In genomic region chr7:10972174-10972573, GRCh38 we compare ENCODE assay signal across 15 cellular contexts. TPM values are rescaled to one million over a fixed set of nuclear protein-coding genes. Genes with fewer than 3 reads are reported as not detected.
DNase-seq lines count a peak whose midpoint lies in the region; ATAC-seq, FAIRE-seq and TF ChIP-seq lines count a peak whose summit lies in the region.
"Had no signal": no experiment of that assay in that cellular context is flagged by ENCODE, and none has a peak within 500 bp of the region (broad histone marks: within the 10 kb centered on the region; RNA-seq: fewer than 3 reads in every experiment).

No MANE protein-coding gene starts in this region.

- H3K9me3 ChIP-seq in CD4-positive, CD25-positive, alpha-beta regulatory T cell (ENCODE audit: control insufficient read depth in 2 of 2, low read length in 2 of 2): no peaks in the 10 kb centered on the region
- H3K9me3 ChIP-seq in OCI-LY7 (ENCODE audit: low read length): no peaks in the 10 kb centered on the region
- H3K9me3 ChIP-seq: adrenal gland, esophagus squamous epithelium, testis had no signal

- peaks cover 13% of the 10 kb centered on the region for H3K27me3 ChIP-seq in CD4-positive, CD25-positive, alpha-beta regulatory T cell (ENCODE audit: control insufficient read depth, insufficient read depth, low read length)
- H3K27me3 ChIP-seq: adrenal gland, testis had no signal

- peaks cover 12% of the 10 kb centered on the region; the same call in 1 of the 2 replicates for H4K20me1 ChIP-seq in OCI-LY7 (ENCODE audit: insufficient read depth, low read length)

- peaks cover 34% of the 10 kb centered on the region for H3K79me2 ChIP-seq in OCI-LY7 (ENCODE audit: insufficient read depth, low read depth, low read length)

- H3K9me2 ChIP-seq in OCI-LY7 (ENCODE audit: insufficient read depth, low read length): no peaks in the 10 kb centered on the region

- peaks cover 30% of the 10 kb centered on the region for H3K4me1 ChIP-seq in CD4-positive, CD25-positive, alpha-beta regulatory T cell (ENCODE audit: control insufficient read depth, insufficient read depth, low read length, poor library complexity, severe bottlenecking)
- peaks cover 32% of the 10 kb centered on the region for H3K4me1 ChIP-seq in OCI-LY7 (ENCODE audit: insufficient read depth, low read length, poor library complexity, severe bottlenecking)

- H3K4me3 ChIP-seq in CD4-positive, CD25-positive, alpha-beta regulatory T cell (ENCODE audit: low read depth, low read length): no peak overlapping the region
- no peak overlapping the region for H3K4me3 ChIP-seq in OCI-LY7 (ENCODE audit: low read depth, low read length, poor library complexity, severe bottlenecking)

- H3K36me3 ChIP-seq in CD4-positive, CD25-positive, alpha-beta regulatory T cell (ENCODE audit: control insufficient read depth, insufficient read depth, low read length): peaks cover 2% of the 10 kb centered on the region
- peaks cover 20% of the 10 kb centered on the region for H3K36me3 ChIP-seq in OCI-LY7 (ENCODE audit: insufficient read depth, low read length)

- peaks cover 31% of the 10 kb centered on the region for H3K27me3 Mint-ChIP-seq in CD4-positive, CD25-positive, alpha-beta regulatory T cell
- peaks cover 1% of the 10 kb centered on the region for H3K27me3 Mint-ChIP-seq in memory B cell

- DNase-seq in CD4-positive, CD25-positive, alpha-beta regulatory T cell: no peak
- no peak for DNase-seq in OCI-LY7 (ENCODE audit: low spot score)
- no peak for DNase-seq in memory B cell (ENCODE audit: low spot score in 2 of 2)
- DNase-seq in DMS114 treated with DMSO at 0.1 percent for 48 hours (lab: John Stamatoyannopoulos, UW; ENCODE audit: unreplicated experiment): no peak
- DNase-seq in stimulated activated CD8-positive, alpha-beta memory T cell treated with anti-CD3 and anti-CD28 coated beads, Interleukin-4, amount 100 ng/mL, for 48 hours: no peak
- no peak for DNase-seq in GM19239 (ENCODE audit: insufficient read length, low spot score)
- DNase-seq: activated CD4-positive, alpha-beta T cell treated with anti-CD3 and anti-CD28 coated beads for 4 hours; adrenal gland; DMS 273 treated with DMSO at 0.1 percent for 48 hours; esophagus squamous epithelium; left ventricle myocardium superior; SHP77 treated with DMSO at 0.1 percent for 48 hours; stimulated activated CD4-positive, alpha-beta T cell treated with anti-CD3 and anti-CD28 coated beads, Interleukin-4, amount 100 ng/mL, for 1 hour; testis had no signal

- TF ChIP-seq CTCF in 22Rv1 (IDR thresholded peaks at IDR 0.05) (no peak), OCI-LY7 (conservative IDR thresholded peaks at IDR 0.05; ENCODE audit: low read length) (no peak)

- peaks cover 0 to 1% (median 0%) of the 10 kb centered on the region in 7 donors for H3K9me3 Mint-ChIP-seq in CD4-positive, CD25-positive, alpha-beta regulatory T cell
- H3K9me3 Mint-ChIP-seq in memory B cell: no peaks in the 10 kb centered on the region

- no peak overlapping the region for H3K4me2 ChIP-seq in OCI-LY7 (ENCODE audit: low read length)

- H3K4me1 Mint-ChIP-seq in CD4-positive, CD25-positive, alpha-beta regulatory T cell: peaks cover 19 to 42% (median 31%) of the 10 kb centered on the region in 4 donors
- peaks cover 17% of the 10 kb centered on the region for H3K4me1 Mint-ChIP-seq in memory B cell

- no TSS peak for BruUV-seq in OCI-LY7 (replicated peaks; lab: Mats Ljungman, UMichigan)

- POLR2A ChIA-PET in OCI-LY7 (lab: Charles Lee): interaction anchor here (0.6 to 1.6 kb wide), 3 partner anchors 31 to 1419 kb away, joined by 3 to 6 read pairs (median 6); no protein-coding TSS in a partner anchor

- H3K36me3 Mint-ChIP-seq in CD4-positive, CD25-positive, alpha-beta regulatory T cell: peaks cover 17% of the 10 kb centered on the region
- peaks cover 7% of the 10 kb centered on the region for H3K36me3 Mint-ChIP-seq in memory B cell

- H3K4me3 Mint-ChIP-seq in CD4-positive, CD25-positive, alpha-beta regulatory T cell: peak overlapping the region in 3 of 4 donors; percentile 9 to 95 (median 93)
- H3K4me3 Mint-ChIP-seq in memory B cell: peak overlapping the region; percentile 92

- intact Hi-C loops in OCI-LY7 (cut with micrococcal nuclease; ENCODE audit: unreplicated experiment): no loop called here

- CTCF ChIA-PET in OCI-LY7 (lab: Charles Lee; ENCODE audit: unreplicated experiment): no interaction called here

- no peak for FAIRE-seq in GM19239 (lab: Jason Lieb, UNC)

- H3K27ac Mint-ChIP-seq in CD4-positive, CD25-positive, alpha-beta regulatory T cell: no peak overlapping the region
- no peak overlapping the region for H3K27ac Mint-ChIP-seq in memory B cell

- H2AFZ ChIP-seq in OCI-LY7 (ENCODE audit: low read length): peak overlapping the region; percentile 100; the same call in 1 of the 2 replicates

- H3K27ac ChIP-seq in 22Rv1 (peak overlapping the region; percentile 99), OCI-LY7 (ENCODE audit: low read depth, low read length, poor library complexity, severe bottlenecking) (no peak overlapping the region)
- no peak overlapping the region for H3K27ac ChIP-seq in CD4-positive, CD25-positive, alpha-beta regulatory T cell (ENCODE audit: insufficient read depth, low read length, poor library complexity, severe bottlenecking)
- H3K27ac ChIP-seq: testis had no signal

- no peak for ATAC-seq in CD4-positive, CD25-positive, alpha-beta regulatory T cell (ENCODE audit: low read depth in 2 of 2)
- no peak for ATAC-seq in memory B cell (ENCODE audit: low read depth)

RNA-seq across cellular contexts. Expression of gene PHF14, which starts 1.5 kb away (rescaled TPM):
- total RNA-seq in CD4-positive, CD25-positive, alpha-beta regulatory T cell: 31.1 TPM
- 10 to 100 TPM in 1 of 4 donors, 1 to 10 TPM in 3; 7.7 to 14.9 (median 9.0) TPM for polyA plus RNA-seq in CD4-positive, CD25-positive, alpha-beta regulatory T cell
- 39.9 and 44.0 TPM in 2 replicates for total RNA-seq in OCI-LY7 (2014; rRNA removed; shearing (Covaris generic))
- total RNA-seq in OCI-LY7 (2022): 51.4 and 55.5 TPM in 2 replicates
